3 cellular contexts compared by ENCODE assay signal in genomic region chr3:123595396-123595795, GRCh38.
A peak's percentile ranks its signal among the peaks of the same experiment; 100 is the strongest.
TF ChIP-seq lines count a peak whose summit lies in the region.

No MANE protein-coding gene starts in this region.

TF ChIP-seq in liver, 16 proteins besides CTCF, POLR2A, EP300 and RAD21:
- peak; percentile 15 for TF ChIP-seq MAX (IDR thresholded peaks at IDR 0.05)
- no peak for TF ChIP-seq HNF4G (IDR thresholded peaks at IDR 0.05)
- TF ChIP-seq SP1 (IDR thresholded peaks at IDR 0.05), result no peak
- no peak for TF ChIP-seq HNF4A (conservative IDR thresholded peaks at IDR 0.05)

TF ChIP-seq in HepG2, 621 proteins besides CTCF, POLR2A, EP300 and RAD21:
- no peak for TF ChIP-seq NPAS2 (CRISPR knock-in tag; IDR thresholded peaks at IDR 0.05; ENCODE audit: borderline replicate concordance)
- no peak for TF ChIP-seq MYPOP (CRISPR knock-in tag; IDR thresholded peaks at IDR 0.05)
- no peak for TF ChIP-seq ZBTB7B (CRISPR knock-in tag; IDR thresholded peaks at IDR 0.05)
- no peak for TF ChIP-seq NCOA1 (CRISPR knock-in tag; IDR thresholded peaks at IDR 0.05)

TF ChIP-seq in SK-N-SH treated with all-trans-retinoic acid at 6 μM for 48 hours, 23 proteins besides CTCF, POLR2A, EP300 and RAD21:
- no peak for TF ChIP-seq ZNF8 (CRISPR knock-in tag; IDR thresholded peaks at IDR 0.05)
- no peak for TF ChIP-seq RARB (CRISPR knock-in tag; IDR thresholded peaks at IDR 0.05)
- no peak for TF ChIP-seq ZNF70 (CRISPR knock-in tag; IDR thresholded peaks at IDR 0.05)
- TF ChIP-seq TOX (CRISPR knock-in tag; IDR thresholded peaks at IDR 0.05; ENCODE audit: borderline replicate concordance), result no peak
